In genomic region chr22:43031617-43032016, GRCh38 we compare ENCODE assay signal across 19 cellular contexts. TPM values are rescaled to one million over a fixed set of nuclear protein-coding genes. Genes with fewer than 3 reads are reported as not detected.
A peak's percentile ranks its signal among the peaks of the same experiment; 100 is the strongest.
DNase-seq lines count a peak whose midpoint lies in the region; FAIRE-seq and TF ChIP-seq lines count a peak whose summit lies in the region.
"Had no signal": no experiment of that assay in that cellular context is flagged by ENCODE, and none has a peak within 500 bp of the region (broad histone marks: within the 10 kb centered on the region; RNA-seq: fewer than 3 reads in every experiment).

No MANE protein-coding gene starts in this region.

- TF ChIP-seq POLR2A in GM12891 (IDR thresholded peaks at IDR 0.05; ENCODE audit: low read depth, low read length): no peak

- H3K4me3 ChIP-seq in fibroblast of villous mesenchyme (ENCODE audit: low read depth, low read length): no peak overlapping the region
- H3K4me3 ChIP-seq: HAP-1 had no signal

- TF ChIP-seq CTCF in fibroblast of villous mesenchyme (IDR thresholded peaks at IDR 0.05; ENCODE audit: insufficient read depth, low read depth, low read length): no peak

- no peak for FAIRE-seq in GM12891 (lab: Jason Lieb, UNC)
- FAIRE-seq: A204.1 had no signal

- intact Hi-C loops in posterior vena cava (cut with DNase I): loop anchor here in 1 of 2 donors (5.0 kb wide), 1 partner anchor 164 kb away; no protein-coding TSS in a partner anchor

- DNase-seq in A172 (ENCODE audit: low spot score): peak; percentile 53
- DNase-seq in ELF-1 (ENCODE audit: low read depth, low spot score): peak; percentile 82
- peak; percentile 21 for DNase-seq in RPMI7951 (ENCODE audit: low read depth)
- peak; percentile 16 for DNase-seq in fibroblast of villous mesenchyme (ENCODE audit: low read depth)
- no peak for DNase-seq in GM12891 (ENCODE audit: insufficient read length, low spot score)
- no peak for DNase-seq in LoVo (ENCODE audit: low spot score)
- DNase-seq in posterior vena cava (ENCODE audit: low spot score): no peak
- no peak for DNase-seq in DMS 273 treated with DMSO at 0.1 percent for 48 hours (lab: John Stamatoyannopoulos, UW)
- DNase-seq: DMS79, GDM1, NCI-H1417, NCI-H1694 treated with DMSO at 0.1 percent for 48 hours, NCI-H2081 treated with DMSO at 0.1 percent for 48 hours, NCI-H2171 treated with DMSO at 0.1 percent for 48 hours, NCI-H446, NCI-H526, Right ventricle myocardium superior had no signal

TF ChIP-seq in GM12891, 5 proteins besides CTCF, POLR2A, EP300 and RAD21:
- TF ChIP-seq POLR2AphosphoS5 (IDR thresholded peaks at IDR 0.05; ENCODE audit: low read depth, low read length) (no peak), TAF1 (IDR thresholded peaks at IDR 0.05; ENCODE audit: low read depth, low read length) (no peak)

RNA-seq across cellular contexts. Expression of gene PACSIN2, which starts 16.7 kb away (rescaled TPM):
- 31.4 and 35.9 TPM in 2 replicates for total RNA-seq in A172 (2014; rRNA removed; shearing (Covaris generic))
- total RNA-seq in RPMI7951 (2014; rRNA removed; shearing (Covaris generic)): 26.6 and 32.0 TPM in 2 replicates
- total RNA-seq in fibroblast of villous mesenchyme (43.8 and 53.1 TPM in 2 replicates), posterior vena cava (10 to 100 TPM; 71.8 to 85.6 TPM)
- polyA plus RNA-seq in GM12891 (2012; ENCODE audit: low read depth, missing spikeins): 58.1 TPM

RNA-seq across cellular contexts. Expression of gene TTLL1, which starts 57.6 kb away (rescaled TPM):
- total RNA-seq in A172 (2014; rRNA removed; shearing (Covaris generic)): 4.7 and 6.6 TPM in 2 replicates
- 3.7 and 5.0 TPM in 2 replicates for total RNA-seq in RPMI7951 (2014; rRNA removed; shearing (Covaris generic))
- total RNA-seq in fibroblast of villous mesenchyme (8.2 and 11.0 TPM in 2 replicates), posterior vena cava (1 to 10 TPM; 5.0 to 7.2 TPM)
- 5.2 TPM for polyA plus RNA-seq in GM12891 (2012; ENCODE audit: low read depth, missing spikeins)

Comparison
In these comparisons a context has a peak if more than half of its experiments do, and no peak if none do; other contexts are left out.
1. DNase-seq: peak in A172 (single experiment), ELF-1 (single experiment), RPMI7951 (single experiment) and fibroblast of villous mesenchyme (single experiment); none in GM12891 (single experiment), LoVo (single experiment), posterior vena cava (single experiment) and DMS 273 treated with DMSO at 0.1 percent for 48 hours (single experiment).